ENCODE assay signal across 13 cellular contexts in genomic region chr20:528923-529594, GRCh38. TPM values are rescaled to one million over a fixed set of nuclear protein-coding genes. Genes with fewer than 3 reads are reported as not detected.
DNase-seq lines count a peak whose midpoint lies in the region; ATAC-seq, FAIRE-seq and TF ChIP-seq lines count a peak whose summit lies in the region.
"Had no signal": no experiment of that assay in that cellular context is flagged by ENCODE, and none has a peak within 500 bp of the region (broad histone marks: within the 10 kb centered on the region; RNA-seq: fewer than 3 reads in every experiment).

No MANE protein-coding gene starts in this region.

- H4K5ac ChIP-seq in H1 (ENCODE audit: insufficient read length, low read depth, low read length), result no peak overlapping the region

- 98% methylated on average over 7 of the region's 7 CpGs for WGBS in SK-N-SH (ENCODE audit: low lambda C conversion rate)
- WGBS in H1 (ENCODE audit: extremely low coverage in 1 of 2, insufficient coverage in 1 of 2, insufficient read length in 1 of 2, insufficient replicate concordance in 2 of 2, low coverage in 1 of 2, low lambda C conversion rate in 2 of 2, missing lambda C conversion rate in 1 of 2), 2 experiments, result 90% methylated on average over 7 of the region's 7 CpGs; no CpG with 5 or more reads in 1 of the 2 experiments

- CTCF ChIA-PET in SK-N-SH (lab: Yijun Ruan, JAX) (interaction anchor here (1.3 kb wide), 1 partner anchor 14 kb away, joined by 3 read pairs; no protein-coding TSS in a partner anchor), H1 (lab: Charles Lee; ENCODE audit: partially characterized antibody) (interaction anchor here (0.6 kb wide), 1 partner anchor 8 kb away, joined by 3 read pairs; no protein-coding TSS in a partner anchor)

- H3K79me2 ChIP-seq in SK-N-SH (ENCODE audit: insufficient read depth) (peaks cover 96% of the 10 kb centered on the region), H1 (ENCODE audit: control insufficient read depth in 1 of 2, insufficient read depth in 2 of 2, low read length in 2 of 2) (peaks cover 40 to 97% of the 10 kb centered on the region in 2 experiments)

- H2AFZ ChIP-seq in SK-N-SH (ENCODE audit: low read depth) (no peak overlapping the region), H1 (ENCODE audit: low read length) (no peak overlapping the region)

- no peak for TF ChIP-seq EP300 in SK-N-SH (IDR thresholded peaks at IDR 0.05; ENCODE audit: borderline replicate concordance in 1 of 2, low read depth in 1 of 2, low read length in 1 of 2)
- no peak for TF ChIP-seq EP300 in H1 (IDR thresholded peaks at IDR 0.05; ENCODE audit: borderline replicate concordance in 1 of 2, low read depth in 2 of 2, low read length in 2 of 2)

- TF ChIP-seq RAD21 in SK-N-SH (IDR thresholded peaks at IDR 0.05; ENCODE audit: low read length), result no peak
- TF ChIP-seq RAD21 in H1 (IDR thresholded peaks at IDR 0.05 in 1 of 2, conservative IDR thresholded peaks at IDR 0.05 in 1 of 2; ENCODE audit: low read depth in 2 of 2, low read length in 2 of 2), result no peak

- no peak overlapping the region for H2BK12ac ChIP-seq in H1 (ENCODE audit: low read depth, low read length)

- no peak overlapping the region for H3K23ac ChIP-seq in H1 (ENCODE audit: insufficient read length)

- no peak for TF ChIP-seq POLR2A in NB4 (IDR thresholded peaks at IDR 0.05; ENCODE audit: extremely low read depth, insufficient read length)
- TF ChIP-seq POLR2A in H1 (IDR thresholded peaks at IDR 0.05; ENCODE audit: control extremely low read depth in 1 of 2, low read depth in 2 of 2, low read length in 2 of 2), result no peak; a peak in 1 of 3 replicates

- H3K79me1 ChIP-seq in H1 (ENCODE audit: low read depth, low read length), result peaks cover 4% of the 10 kb centered on the region; the same call in 1 of the 2 replicates

- H2AK5ac ChIP-seq in H1 (ENCODE audit: low read depth, low read length), result no peak overlapping the region

- H3K4me1 ChIP-seq in SK-N-SH (ENCODE audit: control insufficient read depth in 1 of 2, insufficient read depth in 2 of 2, low read depth in 1 of 2, low read length in 1 of 2) (peaks cover 0 to 5% of the 10 kb centered on the region in 2 experiments; a peak in 1 of 4 replicates), H1 (replicated peaks in 1 of 4; ENCODE audit: control insufficient read depth in 3 of 4, insufficient read depth in 4 of 4, low read length in 3 of 4) (peaks cover 0 to 3% (median 0%) of the 10 kb centered on the region in 4 experiments; a peak in 2 of 7 replicates), left ventricle myocardium inferior (peaks cover 47% of the 10 kb centered on the region)

- DNase-seq in SK-N-SH (no peak), NB4 (ENCODE audit: low read depth) (peak; percentile 65), H1 (ENCODE audit: low read depth in 1 of 2, low spot score in 2 of 2) (no peak), pulmonary artery endothelial cell (ENCODE audit: low read depth, low spot score) (peak; percentile 15), left ventricle myocardium inferior (no peak)
- DNase-seq: activated CD4-positive, alpha-beta T cell treated with anti-CD3 and anti-CD28 coated beads, Interleukin-2, amount 10 ng/mL, durations not matched to agents 7 days and 5 days; AML-193; left cardiac atrium had no signal

- POLR2A ChIA-PET in SK-N-SH (lab: Yijun Ruan, JAX) (no interaction called here), H1 (lab: Charles Lee; ENCODE audit: partially characterized antibody) (interaction anchor here (0.8 to 2.6 kb wide), 4 partner anchors 10 to 15 kb away, joined by 3 to 15 read pairs (median 4); partner anchors contain the start of gene CSNK2A1)

- peak overlapping the region in 1 of 2 experiments; percentile 4; a peak in 1 of 4 replicates for H3K27ac ChIP-seq in SK-N-SH (ENCODE audit: low read depth in 2 of 2, low read length in 1 of 2)
- no peak overlapping the region for H3K27ac ChIP-seq in H1 (ENCODE audit: low read depth, low read length)
- no peak overlapping the region for H3K27ac ChIP-seq in left ventricle myocardium inferior (replicated peaks)
- H3K27ac ChIP-seq: thoracic aorta had no signal

- TF ChIP-seq CTCF in SK-N-SH (IDR thresholded peaks at IDR 0.05) (no peak), NB4 (IDR thresholded peaks at IDR 0.05; ENCODE audit: low read depth, low read length) (no peak), H1 (IDR thresholded peaks at IDR 0.05; ENCODE audit: control extremely low read depth in 1 of 3, insufficient read depth in 1 of 3, low read depth in 1 of 3, low read length in 3 of 3) (no peak), left ventricle myocardium inferior (IDR thresholded peaks at IDR 0.05; ENCODE audit: borderline replicate concordance) (no peak)

- no peaks in the 10 kb centered on the region for H3K9me2 ChIP-seq in SK-N-SH

- no peak overlapping the region for H2BK20ac ChIP-seq in H1 (ENCODE audit: low read length)

- intact Hi-C loops in left ventricle myocardium inferior (cut with micrococcal nuclease), result no loop called here

- no peak for FAIRE-seq in H1 (lab: Jason Lieb, UNC)
- FAIRE-seq: colon had no signal

- no peak overlapping the region for H4K8ac ChIP-seq in H1 (ENCODE audit: extremely low read depth, insufficient read depth, low read length)

- H2BK120ac ChIP-seq in H1 (replicated peaks; ENCODE audit: low read depth, low read length), result no peak overlapping the region

- H4K91ac ChIP-seq in H1 (replicated peaks; ENCODE audit: insufficient read length, low read length), result no peak overlapping the region

- no peak overlapping the region for H3K4me2 ChIP-seq in SK-N-SH
- H3K4me2 ChIP-seq in H1 (ENCODE audit: insufficient read depth in 1 of 2, low read depth in 2 of 2, low read length in 2 of 2), result no peak overlapping the region

- no peak overlapping the region for H3K9ac ChIP-seq in SK-N-SH
- no peak overlapping the region; a peak in 1 of 7 replicates for H3K9ac ChIP-seq in H1 (replicated peaks in 1 of 4; ENCODE audit: extremely low read depth in 1 of 4, low read depth in 3 of 4, low read length in 3 of 4)

- H3K14ac ChIP-seq in H1 (ENCODE audit: insufficient read length), result no peak overlapping the region

- H3K4ac ChIP-seq in H1 (replicated peaks; ENCODE audit: insufficient read length, low read depth, low read length), result no peak overlapping the region

- H2BK15ac ChIP-seq in H1 (ENCODE audit: low read length), result no peak overlapping the region

- H4K20me1 ChIP-seq in SK-N-SH (ENCODE audit: insufficient read depth) (peaks cover 53% of the 10 kb centered on the region), H1 (replicated peaks in 1 of 2; ENCODE audit: control insufficient read depth in 1 of 2, insufficient read depth in 2 of 2, low read length in 2 of 2) (peaks cover 27 to 39% of the 10 kb centered on the region in 2 experiments)

- H3K9me3 ChIP-seq in SK-N-SH, result peaks cover 9% of the 10 kb centered on the region; the same call in 1 of the 2 replicates
- H3K9me3 ChIP-seq in H1 (ENCODE audit: insufficient read depth in 2 of 2, low read depth in 1 of 2, low read length in 1 of 2), result no peaks in the 10 kb centered on the region
- H3K9me3 ChIP-seq in left ventricle myocardium inferior (replicated peaks), result peaks cover 18% of the 10 kb centered on the region
- H3K9me3 ChIP-seq: thoracic aorta had no signal

- H3K27me3 ChIP-seq in SK-N-SH (ENCODE audit: insufficient read depth) (no peaks in the 10 kb centered on the region), H1 (replicated peaks in 1 of 4; ENCODE audit: control insufficient read depth in 3 of 4, extremely low read depth in 1 of 4, insufficient read depth in 3 of 4, low read length in 3 of 4) (no peaks in the 10 kb centered on the region), left ventricle myocardium inferior (ENCODE audit: low read depth) (no peaks in the 10 kb centered on the region)

- no peak overlapping the region; the same call in 1 of the 2 replicates for H2BK5ac ChIP-seq in H1 (ENCODE audit: low read depth, low read length)

- ATAC-seq in SK-N-SH treated with all-trans-retinoic acid at 6 μM for 48 hours, result no peak
- no peak for ATAC-seq in GM18520 (IDR thresholded peaks at IDR 0.05; ENCODE audit: unreplicated experiment)
- ATAC-seq in GM21576 (IDR thresholded peaks at IDR 0.05; ENCODE audit: unreplicated experiment), result no peak

- no peaks in the 10 kb centered on the region for H3F3A ChIP-seq in SK-N-SH (replicated peaks; ENCODE audit: insufficient read depth)

- no peak overlapping the region for H3K56ac ChIP-seq in H1 (replicated peaks; ENCODE audit: insufficient read length, low read depth, low read length)

- H3K23me2 ChIP-seq in H1 (ENCODE audit: low read depth, low read length), result no peaks in the 10 kb centered on the region

- peaks cover 7 to 45% of the 10 kb centered on the region in 2 experiments for H3K36me3 ChIP-seq in SK-N-SH (replicated peaks in 1 of 2; ENCODE audit: control insufficient read depth in 1 of 2, insufficient read depth in 2 of 2, low read length in 1 of 2)
- H3K36me3 ChIP-seq in H1 (ENCODE audit: control insufficient read depth in 2 of 4, insufficient read depth in 4 of 4, low read length in 3 of 4), result peaks cover 0 to 31% (median 12%) of the 10 kb centered on the region in 4 experiments; a peak in 6 of 8 replicates
- peaks cover 28% of the 10 kb centered on the region for H3K36me3 ChIP-seq in left ventricle myocardium inferior

- no peak overlapping the region for H3K4me3 ChIP-seq in SK-N-SH (ENCODE audit: low read depth in 2 of 2, low read length in 1 of 2)
- no peak overlapping the region for H3K4me3 ChIP-seq in NB4 (ENCODE audit: low read depth, low read length)
- H3K4me3 ChIP-seq in H1 (ENCODE audit: extremely low read depth in 1 of 4, insufficient read depth in 2 of 4, low read depth in 3 of 4, low read length in 4 of 4), result no peak overlapping the region
- H3K4me3 ChIP-seq in left ventricle myocardium inferior, result no peak overlapping the region
- H3K4me3 ChIP-seq: thoracic aorta had no signal

- H3K18ac ChIP-seq in H1 (ENCODE audit: extremely low read depth, low read length), result no peak overlapping the region

TF ChIP-seq in SK-N-SH, 30 proteins besides CTCF, POLR2A, EP300 and RAD21 (continues in another document):
- peak; percentile 74 for TF ChIP-seq TCF12 (IDR thresholded peaks at IDR 0.05)

TF ChIP-seq in SK-N-SH treated with all-trans-retinoic acid at 6 μM for 48 hours, 23 proteins besides CTCF, POLR2A, EP300 and RAD21 (continues in another document):
- no peak for TF ChIP-seq SNAI2 (CRISPR knock-in tag; IDR thresholded peaks at IDR 0.05)

RNA-seq across cellular contexts. Expression of gene CSNK2A1, which starts 14.5 kb away (rescaled TPM):
- 61.9 and 71.4 TPM in 2 replicates for polyA plus RNA-seq in SK-N-SH (2012; rRNA removed)
- polyA plus RNA-seq in SK-N-SH (2012; cell fraction: cytosol; rRNA removed), result 69.0 and 79.0 TPM in 2 replicates
- 53.1 and 66.8 TPM in 2 replicates for polyA plus RNA-seq in SK-N-SH (2012; cell fraction: nucleus; rRNA removed)
- total RNA-seq in H1 (2021; fragmentation: NEBNext Ultra II Directional; extraction: Animal tissue kit (Norgen Biotek cat#: 25700)), result 247 and 260 TPM in 2 replicates
- polyA plus RNA-seq in H1 (2011; rRNA removed), result 107 and 117 TPM in 2 replicates
- 132 TPM for polyA plus RNA-seq in H1 (2011; cell fraction: cytosol; rRNA removed)
- polyA plus RNA-seq in H1 (2011; cell fraction: nucleus; rRNA removed), result 111 TPM
- polyA plus RNA-seq in H1 (2012, experiment 1 of 2), result 137 to 164 TPM (median 152 TPM) in 4 replicates
- 47.5 TPM for polyA plus RNA-seq in H1 (2012, experiment 2 of 2)
- 165 TPM for polyA plus RNA-seq in H1 (2013, experiment 1 of 2)
- polyA plus RNA-seq in H1 (2013, experiment 2 of 2), result 173 TPM
- polyA minus RNA-seq in H1 (2011; rRNA and poly(A)+ RNA removed), result 267 and 364 TPM in 2 replicates
- polyA minus RNA-seq in H1 (2011; cell fraction: cytosol; rRNA and poly(A)+ RNA removed), result 136 TPM
- 196 TPM for polyA minus RNA-seq in H1 (2011; cell fraction: nucleus; rRNA and poly(A)+ RNA removed)
- 135 and 157 TPM in 2 replicates for total RNA-seq in pulmonary artery endothelial cell
- total RNA-seq in left ventricle myocardium inferior, result 122 TPM

Comparison
In these comparisons a context has a peak if more than half of its experiments do, and no peak if none do; other contexts are left out.
1. DNase-seq: peak in NB4 (single experiment) and pulmonary artery endothelial cell (single experiment); none in SK-N-SH (single experiment), H1 (0 of 2) and left ventricle myocardium inferior (single experiment).
2. Of the 17 proteins assayed by ChIP-seq in both H1 and SK-N-SH: peak only in H1: POLR2AphosphoS5; only in SK-N-SH: JUND, MAX and TCF12; in both: none; in neither: 13.